In the genomic region with DNA sequence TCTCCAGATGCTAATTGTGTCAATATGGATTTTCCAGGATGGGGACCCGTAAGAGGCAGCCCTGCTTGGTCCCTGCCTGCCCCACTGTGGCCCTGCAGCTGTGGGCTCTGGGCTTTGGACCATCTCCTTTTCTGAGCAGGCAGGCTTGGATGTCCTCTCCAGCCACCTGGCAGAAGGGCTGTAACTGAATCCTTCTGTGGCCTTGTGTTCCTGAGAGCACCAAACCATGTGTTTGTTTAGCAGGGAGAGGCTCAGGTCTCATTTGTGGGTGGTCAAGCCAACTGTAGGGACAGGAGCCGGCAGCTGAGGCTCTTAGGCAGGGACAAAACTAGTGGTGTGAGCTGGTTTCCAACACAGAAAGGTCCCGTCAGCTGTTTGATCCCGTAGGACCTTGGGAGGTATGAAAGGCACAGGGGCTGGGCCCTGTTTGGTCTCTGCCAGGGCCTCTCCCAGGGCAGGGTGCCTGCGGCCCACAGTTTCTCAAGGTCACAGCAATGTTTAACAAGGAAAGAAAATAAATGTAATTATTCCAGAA, we compare ENCODE assay signal across 22 cellular contexts. TPM values are rescaled to one million over a fixed set of nuclear protein-coding genes. Genes with fewer than 3 reads are reported as not detected.
A peak's percentile ranks its signal among the peaks of the same experiment; 100 is the strongest.
DNase-seq lines count a peak whose midpoint lies in the region; ATAC-seq and TF ChIP-seq lines count a peak whose summit lies in the region.
"Had no signal": no experiment of that assay in that cellular context is flagged by ENCODE, and none has a peak within 500 bp of the region (broad histone marks: within the 10 kb centered on the region; RNA-seq: fewer than 3 reads in every experiment).

No MANE protein-coding gene starts in this region.

- ATAC-seq in mucosa of descending colon = peak; percentile 89
- ATAC-seq: natural killer cell treated with Interleukin-12 subunit alpha and Interleukin-12 subunit beta and Interleukin-15 and Interleukin-18, amount 100 ng/mL, for 72 hours; stimulated activated naive CD8-positive, alpha-beta T cell treated with anti-CD3 and anti-CD28 coated beads, Interleukin-15, Interleukin-2, amounts not matched to agents 100 U/mL and 50 U/mL, for 24 hours had no signal

- peaks cover 2% of the 10 kb centered on the region for H3K9me3 ChIP-seq in mucosa of descending colon

- H3K27ac ChIP-seq in temporal lobe (ENCODE audit: low read depth, low read length) = peak overlapping the region; percentile 69
- H3K27ac ChIP-seq: KMS-11, SK-N-MC had no signal

- no peak overlapping the region for H3K4me3 ChIP-seq in mucosa of descending colon
- H3K4me3 ChIP-seq: SK-N-MC had no signal

- peak; percentile 34 for DNase-seq in NCI-H2029 treated with DMSO at 0.1 percent for 48 hours (lab: John Stamatoyannopoulos, UW)
- peak; percentile 62 for DNase-seq in SHP77 treated with DMSO at 0.1 percent for 48 hours (lab: John Stamatoyannopoulos, UW)
- peak; percentile 65 to 69 (median 65) for DNase-seq in mucosa of descending colon
- DNase-seq in GM03348 (ENCODE audit: low spot score) = no peak
- no peak for DNase-seq in middle frontal gyrus (ENCODE audit: extremely low spot score, low spot score)
- no peak for DNase-seq in KG1 (lab: John Stamatoyannopoulos, UW)
- DNase-seq: activated B cell treated with CpG ODN at 0.5 μM for 24 hours; activated CD4-positive, alpha-beta memory T cell treated with anti-CD3 and anti-CD28 coated beads for 36 hours; activated naive CD4-positive, alpha-beta T cell; activated T-cell treated with anti-CD3 and anti-CD28 coated beads for 4 hours; amniotic stem cell; CD8-positive, alpha-beta memory T cell; DMS79 treated with DMSO at 0.1 percent for 48 hours; effector CD4-positive, alpha-beta T cell; NCI-H526 treated with DMSO at 0.1 percent for 48 hours; stimulated activated CD4-positive, alpha-beta T cell treated with anti-CD3 and anti-CD28 coated beads, Interleukin-2, amount 100 ng/mL, for 48 hours; stimulated activated naive CD8-positive, alpha-beta T cell treated with anti-CD3 and anti-CD28 coated beads, Interleukin-15, Interleukin-2, amounts not matched to agents 100 U/mL and 50 U/mL, for 24 hours had no signal

- no peaks in the 10 kb centered on the region for H3K36me3 ChIP-seq in mucosa of descending colon (ENCODE audit: low read depth)

- H3K4me1 ChIP-seq in mucosa of descending colon (ENCODE audit: low read depth) = peaks cover 14% of the 10 kb centered on the region

- TF ChIP-seq CTCF in mucosa of descending colon (IDR thresholded peaks at IDR 0.05) = no peak

- intact Hi-C loops in mucosa of descending colon (cut with DNase I, micrococcal nuclease) = no loop called here

RNA-seq across cellular contexts. Expression of a gene that starts 18.5 kb away (rescaled TPM):
- total RNA-seq in mucosa of descending colon (1 to 10 TPM; 1.3 to 1.6 (median 1.4) TPM), temporal lobe (0.49 TPM)
- total RNA-seq: activated B cell treated with CpG ODN at 0.5 μM for 24 hours; CD8-positive, alpha-beta memory T cell; H4; natural killer cell treated with Interleukin-12 subunit alpha and Interleukin-12 subunit beta and Interleukin-15 and Interleukin-18, amount 100 ng/mL, for 72 hours had no signal

RNA-seq across cellular contexts. Expression of a gene that starts 39.7 kb away (rescaled TPM):
- total RNA-seq in mucosa of descending colon (10 to 100 TPM; 10.8 to 22.1 (median 13.9) TPM), temporal lobe (0.49 TPM)
- total RNA-seq: CD8-positive, alpha-beta memory T cell; natural killer cell treated with Interleukin-12 subunit alpha and Interleukin-12 subunit beta and Interleukin-15 and Interleukin-18, amount 100 ng/mL, for 72 hours had no signal

RNA-seq across cellular contexts. Expression of a gene that starts 57.1 kb away (rescaled TPM):
- 10 to 100 TPM; 21.5 to 34.7 (median 24.9) TPM for total RNA-seq in mucosa of descending colon
- 8.6 TPM for total RNA-seq in temporal lobe

Comparison
In these comparisons a context has a peak if more than half of its experiments do, and no peak if none do; other contexts are left out.
1. DNase-seq: peak in NCI-H2029 treated with DMSO at 0.1 percent for 48 hours (single experiment), SHP77 treated with DMSO at 0.1 percent for 48 hours (single experiment) and mucosa of descending colon (3 of 3); none in GM03348 (single experiment), middle frontal gyrus (single experiment) and KG1 (single experiment).